8 cellular contexts compared by ENCODE assay signal in the genomic region with DNA sequence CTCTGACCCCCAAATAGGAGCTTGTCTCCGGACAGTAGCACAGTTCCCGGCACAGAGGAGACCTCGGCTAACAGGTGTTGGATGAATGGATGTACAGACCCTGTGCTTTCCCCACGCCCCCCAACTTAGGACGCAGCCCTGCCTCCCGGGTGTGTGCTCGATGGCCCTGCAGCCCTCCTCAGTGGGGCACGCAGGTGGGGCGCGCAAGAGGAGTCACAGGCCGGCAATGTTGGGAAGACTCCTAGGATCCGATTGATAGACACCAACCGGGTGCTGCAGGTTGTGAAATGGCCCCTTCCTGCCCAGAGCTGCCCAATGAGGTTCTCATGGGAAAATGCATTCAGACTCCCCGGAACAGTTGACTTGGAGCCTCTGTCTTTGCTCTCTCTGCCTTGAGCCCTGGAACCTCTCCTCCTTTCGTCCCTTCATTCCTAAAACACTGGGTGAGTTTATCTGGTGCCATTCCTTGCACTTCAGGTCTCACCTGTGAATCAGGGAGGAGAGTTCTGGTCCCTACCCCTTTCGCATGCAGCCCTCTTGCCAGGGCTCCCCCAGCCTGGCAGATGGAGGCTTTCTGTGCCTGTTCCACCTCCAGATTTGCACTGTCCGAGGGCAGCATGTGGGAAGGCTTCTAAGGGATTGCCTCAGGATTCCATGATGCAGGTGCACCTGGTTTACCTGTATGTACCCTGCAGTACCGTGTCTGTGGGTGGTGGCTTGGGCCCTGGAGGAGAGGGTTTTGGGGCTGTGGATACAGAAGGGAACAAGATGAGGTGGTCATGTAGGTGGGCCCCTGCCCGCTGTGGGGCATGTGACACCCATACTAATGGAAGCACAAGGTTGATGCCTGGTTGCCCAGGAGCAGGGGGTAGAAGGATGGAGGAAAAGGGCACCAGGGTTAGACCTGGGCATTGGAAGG. TPM values are rescaled to one million over a fixed set of nuclear protein-coding genes. Genes with fewer than 3 reads are reported as not detected.
DNase-seq lines count a peak whose midpoint lies in the region; ATAC-seq and TF ChIP-seq lines count a peak whose summit lies in the region.

No MANE protein-coding gene starts in this region.

- peak overlapping the region; percentile 98 for H3K18ac ChIP-seq in neuronal stem cell (ENCODE audit: low read length)

- peak overlapping the region; percentile 79 for H3K4me2 ChIP-seq in DND-41 (ENCODE audit: insufficient read depth, low read length)
- peak overlapping the region; percentile 91 for H3K4me2 ChIP-seq in OCI-LY1 (ENCODE audit: low read length)
- H3K4me2 ChIP-seq in neuronal stem cell (ENCODE audit: insufficient read depth, low read length, poor library complexity, severe bottlenecking) = peak overlapping the region; percentile 84

- DNase-seq in DND-41 (no peak), endodermal cell (no peak), neuronal stem cell (ENCODE audit: low spot score) (no peak), NCI-H1048 (lab: John Stamatoyannopoulos, UW) (no peak), SKM-1 treated with dmso at 0.1 percent for 144 hours (lab: John Stamatoyannopoulos, UW; ENCODE audit: unreplicated experiment) (no peak)

- H3F3A ChIP-seq in OCI-LY1 (ENCODE audit: insufficient read depth, low read length) = no peaks in the 10 kb centered on the region; the same call in 1 of the 2 replicates

- H3K9me3 Mint-ChIP-seq in endodermal cell = no peaks in the 10 kb centered on the region

- H3K27ac ChIP-seq in DND-41 (ENCODE audit: low read length) (no peak overlapping the region), OCI-LY1 (ENCODE audit: low read depth, low read length, poor library complexity, severe bottlenecking) (peak overlapping the region; percentile 30), endodermal cell (ENCODE audit: low read depth, low read length) (no peak overlapping the region), neuronal stem cell (replicated peaks; ENCODE audit: low read length) (no peak overlapping the region)

- H3K14ac ChIP-seq in neuronal stem cell (ENCODE audit: low read length) = peak overlapping the region; percentile 14

- peak overlapping the region; percentile 90 for H2AFZ ChIP-seq in DND-41 (ENCODE audit: low read depth, low read length)
- H2AFZ ChIP-seq in OCI-LY1 (ENCODE audit: low read length) = no peak overlapping the region
- peak overlapping the region; percentile 95 for H2AFZ ChIP-seq in neuronal stem cell (ENCODE audit: low read length)

- H3K4me1 ChIP-seq in DND-41 (ENCODE audit: insufficient read depth, low read length) = peaks cover 23% of the 10 kb centered on the region
- H3K4me1 ChIP-seq in OCI-LY1 (ENCODE audit: insufficient read depth, low read length, severe bottlenecking) = peaks cover 19% of the 10 kb centered on the region
- peaks cover 12% of the 10 kb centered on the region for H3K4me1 ChIP-seq in endodermal cell (ENCODE audit: control insufficient read depth, insufficient read depth, low read length)
- H3K4me1 ChIP-seq in neuronal stem cell (ENCODE audit: control insufficient read depth in 2 of 2, insufficient read depth in 1 of 2, low read depth in 1 of 2, low read length in 2 of 2) = peaks cover 21 to 23% of the 10 kb centered on the region in 2 donors

- peak overlapping the region; percentile 26 to 71; a peak in 3 of 4 replicates for H3K4me3 ChIP-seq in DND-41 (ENCODE audit: low read depth in 1 of 2, low read length in 2 of 2)
- peak overlapping the region; percentile 67 for H3K4me3 ChIP-seq in OCI-LY1 (ENCODE audit: low read depth, low read length, poor library complexity, severe bottlenecking)
- H3K4me3 ChIP-seq in endodermal cell (ENCODE audit: low read length) = peak overlapping the region; percentile 82
- peak overlapping the region; percentile 76 to 90 for H3K4me3 ChIP-seq in neuronal stem cell (ENCODE audit: low read length in 2 of 2)

- H4K91ac ChIP-seq in neuronal stem cell (ENCODE audit: low read depth, low read length, poor library complexity) = no peak overlapping the region

- peak overlapping the region; percentile 75 for H3K4me3 Mint-ChIP-seq in endodermal cell

- no peaks in the 10 kb centered on the region; the same call in 1 of the 2 replicates for H3K79me2 ChIP-seq in DND-41 (ENCODE audit: insufficient read depth, low read length)
- no peaks in the 10 kb centered on the region for H3K79me2 ChIP-seq in OCI-LY1 (ENCODE audit: insufficient read depth, low read length)

- H3K79me1 ChIP-seq in neuronal stem cell (ENCODE audit: low read depth, low read length) = no peaks in the 10 kb centered on the region

- H3K9ac ChIP-seq in DND-41 (ENCODE audit: low read depth, low read length) (peak overlapping the region; percentile 88), OCI-LY1 (ENCODE audit: low read length) (peak overlapping the region; percentile 78), endodermal cell (ENCODE audit: extremely low read depth, low read length, poor library complexity, severe bottlenecking) (peak overlapping the region; percentile 38), neuronal stem cell (ENCODE audit: low read depth, low read length, poor library complexity) (peak overlapping the region; percentile 71)

- peaks cover 6% of the 10 kb centered on the region for H3K36me3 Mint-ChIP-seq in endodermal cell (ENCODE audit: low read depth)

- H2BK5ac ChIP-seq in neuronal stem cell (ENCODE audit: low read length) = peak overlapping the region; percentile 14

- H3K27me3 Mint-ChIP-seq in endodermal cell (ENCODE audit: insufficient read depth) = no peaks in the 10 kb centered on the region

- ATAC-seq in DND-41 (ENCODE audit: insufficient read depth, low read depth) (no peak), HG03469 (IDR thresholded peaks at IDR 0.05; ENCODE audit: unreplicated experiment) (no peak), GM19452 (IDR thresholded peaks at IDR 0.05; ENCODE audit: unreplicated experiment) (no peak)

- H3K27ac Mint-ChIP-seq in endodermal cell = peak overlapping the region; percentile 74

- H2BK120ac ChIP-seq in neuronal stem cell (ENCODE audit: low read depth, low read length) = no peak overlapping the region

- WGBS in endodermal cell (ENCODE audit: insufficient coverage in 1 of 2, insufficient read length in 1 of 2), 2 experiments = 76 to 80% methylated on average over 15 to 19 of the region's 19 CpGs
- WGBS in neuronal stem cell (ENCODE audit: extremely low coverage in 2 of 2, insufficient read length in 2 of 2, insufficient replicate concordance in 1 of 2), 2 donors = no CpG with 5 or more reads among the region's 19 CpGs

- peak overlapping the region; percentile 95 for H2AK5ac ChIP-seq in neuronal stem cell (ENCODE audit: low read depth, low read length)

- peaks cover 37% of the 10 kb centered on the region for H3K4me1 Mint-ChIP-seq in endodermal cell

- H3K9me2 ChIP-seq in OCI-LY1 (ENCODE audit: low read depth, low read length) = no peaks in the 10 kb centered on the region

- H3K27me3 ChIP-seq in DND-41 (ENCODE audit: insufficient read depth, low read length, poor library complexity) (no peaks in the 10 kb centered on the region), OCI-LY1 (ENCODE audit: insufficient read depth, low read length) (no peaks in the 10 kb centered on the region), endodermal cell (ENCODE audit: control insufficient read depth, insufficient read depth, low read length, poor library complexity, severe bottlenecking) (no peaks in the 10 kb centered on the region), neuronal stem cell (ENCODE audit: control insufficient read depth in 3 of 3, insufficient read depth in 3 of 3, low read depth in 1 of 3, low read length in 3 of 3) (no peaks in the 10 kb centered on the region)

- H4K8ac ChIP-seq in neuronal stem cell (ENCODE audit: low read depth, low read length) = no peak overlapping the region

- no peak for TF ChIP-seq CTCF in DND-41 (IDR thresholded peaks at IDR 0.05; ENCODE audit: borderline replicate concordance, extremely low read depth, low read length, poor library complexity, severe bottlenecking)
- no peak for TF ChIP-seq CTCF in OCI-LY1 (IDR thresholded peaks at IDR 0.05; ENCODE audit: low read length)
- TF ChIP-seq CTCF in endodermal cell (conservative IDR thresholded peaks at IDR 0.05) = no peak

- H2BK12ac ChIP-seq in neuronal stem cell (ENCODE audit: low read length) = no peak overlapping the region

- H2BK15ac ChIP-seq in neuronal stem cell (ENCODE audit: low read length) = no peak overlapping the region

- no peaks in the 10 kb centered on the region for H3K9me3 ChIP-seq in DND-41 (ENCODE audit: insufficient read depth, low read length, severe bottlenecking)
- no peaks in the 10 kb centered on the region for H3K9me3 ChIP-seq in OCI-LY1 (ENCODE audit: low read length)
- no peaks in the 10 kb centered on the region for H3K9me3 ChIP-seq in endodermal cell (ENCODE audit: control insufficient read depth, low read length)
- no peaks in the 10 kb centered on the region for H3K9me3 ChIP-seq in neuronal stem cell (replicated peaks in 1 of 2; ENCODE audit: control insufficient read depth in 2 of 2, insufficient read depth in 1 of 2, low read depth in 1 of 2, low read length in 2 of 2)

- no peak overlapping the region for H3K4ac ChIP-seq in neuronal stem cell (ENCODE audit: low read length)

- H4K20me1 ChIP-seq in DND-41 (ENCODE audit: insufficient read depth, low read length) (no peaks in the 10 kb centered on the region; the same call in 1 of the 2 replicates), OCI-LY1 (ENCODE audit: insufficient read depth, low read length) (no peaks in the 10 kb centered on the region)

- H3K36me3 ChIP-seq in DND-41 (ENCODE audit: insufficient read depth, low read length) (peaks cover 3% of the 10 kb centered on the region), OCI-LY1 (ENCODE audit: insufficient read depth, low read length) (no peaks in the 10 kb centered on the region), endodermal cell (ENCODE audit: control insufficient read depth, insufficient read depth, low read length) (peaks cover 3% of the 10 kb centered on the region), neuronal stem cell (replicated peaks in 1 of 2; ENCODE audit: control insufficient read depth in 2 of 2, insufficient read depth in 2 of 2, low read length in 2 of 2) (peaks cover 0 to 11% of the 10 kb centered on the region in 2 donors)

- peak overlapping the region; percentile 11 for H3K23ac ChIP-seq in neuronal stem cell (ENCODE audit: low read depth, low read length, poor library complexity)

RNA-seq across cellular contexts. Expression of a gene that starts 1.2 kb away (rescaled TPM):
- 10 to 100 TPM; 33.5 to 36.6 TPM for total RNA-seq in endodermal cell
- 28.1 TPM for polyA plus RNA-seq in endodermal cell (2013, experiment 1 of 2)
- polyA plus RNA-seq in endodermal cell (2013, experiment 2 of 2) = 24.7 TPM
- 12.2 TPM for polyA plus RNA-seq in neuronal stem cell (2013, experiment 1 of 2)
- polyA plus RNA-seq in neuronal stem cell (2013, experiment 2 of 2) = 12.4 TPM

RNA-seq across cellular contexts. Expression of a gene that starts 46.1 kb away (rescaled TPM):
- total RNA-seq in endodermal cell = under 1 TPM; 0.29 to 0.44 TPM
- polyA plus RNA-seq in endodermal cell (2013, experiment 1 of 2) = 1.4 TPM
- polyA plus RNA-seq in endodermal cell (2013, experiment 2 of 2) = 1.1 TPM
- 1.3 TPM for polyA plus RNA-seq in neuronal stem cell (2013, experiment 1 of 2)
- polyA plus RNA-seq in neuronal stem cell (2013, experiment 2 of 2) = 1.1 TPM

RNA-seq across cellular contexts. Expression of a gene that starts 46.2 kb away (rescaled TPM):
- total RNA-seq in endodermal cell = 100 to 1,000 TPM in 1 of 2 donors, 10 to 100 TPM in 1; 98.0 to 105 TPM
- polyA plus RNA-seq in endodermal cell (2013, experiment 1 of 2) = 122 TPM
- 100 TPM for polyA plus RNA-seq in endodermal cell (2013, experiment 2 of 2)
- 108 TPM for polyA plus RNA-seq in neuronal stem cell (2013, experiment 1 of 2)
- 103 TPM for polyA plus RNA-seq in neuronal stem cell (2013, experiment 2 of 2)

RNA-seq across cellular contexts. Expression of a gene that starts 58.1 kb away (rescaled TPM):
- 100 to 1,000 TPM; 469 to 541 TPM for total RNA-seq in endodermal cell
- 523 TPM for polyA plus RNA-seq in endodermal cell (2013, experiment 1 of 2)
- 462 TPM for polyA plus RNA-seq in endodermal cell (2013, experiment 2 of 2)
- polyA plus RNA-seq in neuronal stem cell (2013, experiment 1 of 2) = 1,054 TPM
- polyA plus RNA-seq in neuronal stem cell (2013, experiment 2 of 2) = 1,005 TPM

Comparison
In these comparisons a context has a peak if more than half of its experiments do, and no peak if none do; other contexts are left out.
1. H3K9ac ChIP-seq: peak in every context shown above with its lines; median percentile 88 in DND-41; 78 in OCI-LY1; 71 in neuronal stem cell; 38 in endodermal cell.